Comparison of ENCODE assay signal across 29 cellular contexts in the genomic region with DNA sequence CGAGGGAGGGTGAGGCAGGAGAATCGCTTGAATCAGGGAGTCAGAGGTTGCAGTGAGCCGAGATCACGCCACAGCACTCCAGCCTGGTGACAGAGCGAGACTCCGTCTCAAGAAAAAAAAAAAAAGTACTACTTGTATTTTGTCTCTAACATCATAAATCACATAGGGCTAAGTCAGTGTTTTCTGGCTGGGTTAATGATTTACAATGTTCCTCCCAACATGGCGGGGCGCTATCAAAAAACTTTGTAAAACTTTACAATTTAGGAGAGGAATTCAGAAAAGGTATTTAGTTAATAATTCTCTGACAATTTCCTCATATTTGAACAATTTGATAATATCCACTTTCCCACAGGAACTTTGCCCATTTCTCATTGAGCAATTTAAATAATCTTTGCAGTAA.
"Had no signal": no experiment of that assay in that cellular context is flagged by ENCODE, and none has a peak within 500 bp of the region (broad histone marks: within the 10 kb centered on the region; RNA-seq: fewer than 3 reads in every experiment).

No MANE protein-coding gene starts in this region.

- H3K27me3 ChIP-seq: brain microvascular endothelial cell, dorsolateral prefrontal cortex had no signal

- FAIRE-seq: astrocyte, bronchial epithelial cell, frontal cortex had no signal

- ATAC-seq: activated CD4-positive, alpha-beta T cell treated with anti-CD3 and anti-CD28 coated beads for 36 hours; activated CD8-positive, alpha-beta memory T cell treated with anti-CD3 and anti-CD28 coated beads, Interleukin-2, amount 10 ng/mL, durations not matched to agents 7 days and 5 days; activated CD8-positive, alpha-beta T cell treated with anti-CD3 and anti-CD28 coated beads, Interleukin-2, amount 10 ng/mL, durations not matched to agents 7 days and 5 days; esophagus mucosa; T-helper 17 cell had no signal

- H3K4me3 ChIP-seq: coronary artery, dorsolateral prefrontal cortex had no signal

- DNase-seq: activated CD4-positive, alpha-beta memory T cell treated with anti-CD3 and anti-CD28 coated beads for 36 hours; activated CD4-positive, alpha-beta T cell treated with anti-CD3 and anti-CD28 coated beads for 36 hours; activated CD4-positive, alpha-beta T cell treated with anti-CD3 and anti-CD28 coated beads, Interleukin-2, amount 10 ng/mL, durations not matched to agents 24 days and 14 days; activated CD4-positive, CD25-positive, alpha-beta regulatory T cell; activated CD4-positive, CD25-positive, alpha-beta regulatory T cell treated with anti-CD3 and anti-CD28 coated beads, Interleukin-2, amount 50 U/mL, for 72 hours; activated CD8-positive, alpha-beta memory T cell treated with anti-CD3 and anti-CD28 coated beads, Interleukin-2, amount 10 ng/mL, durations not matched to agents 7 days and 5 days; activated CD8-positive, alpha-beta memory T cell treated with anti-CD3 and anti-CD28 coated beads, Interleukin-2, amount 50 U/mL, for 4 hours; activated CD8-positive, alpha-beta T cell treated with anti-CD3 and anti-CD28 coated beads, Interleukin-2, amount 10 ng/mL, durations not matched to agents 7 days and 5 days; activated effector memory CD4-positive, alpha-beta T cell treated with anti-CD3 and anti-CD28 coated beads, Interleukin-2, amount 50 U/mL, for 16 hours; activated naive CD4-positive, alpha-beta T cell treated with anti-CD3 and anti-CD28 coated beads for 36 hours; activated naive CD8-positive, alpha-beta T cell treated with anti-CD3 and anti-CD28 coated beads, Interleukin-2, amount 10 ng/mL, durations not matched to agents 7 days and 5 days; activated T-cell treated with anti-CD3 and anti-CD28 coated beads, Interleukin-2, amount 50 U/mL, for 1 hour; activated T-cell treated with anti-CD3 and anti-CD28 coated beads, Interleukin-2, amount 50 U/mL, for 48 hours; amniotic stem cell; anterior cingulate cortex; brain microvascular endothelial cell; dorsolateral prefrontal cortex; effector memory CD4-positive, alpha-beta T cell; endodermal cell; foreskin fibroblast; head of caudate nucleus; T-helper 1 cell; T-helper 17 cell; T1000 had no signal

- H3K36me3 ChIP-seq: brain microvascular endothelial cell had no signal

- H3K27ac ChIP-seq: brain microvascular endothelial cell, coronary artery, dorsolateral prefrontal cortex had no signal
